ENCODE assay signal across 1 cellular context in genomic region chr1:51302270-51302669, GRCh38.
A peak's percentile ranks its signal among the peaks of the same experiment; 100 is the strongest.
TF ChIP-seq lines count a peak whose summit lies in the region.

No MANE protein-coding gene starts in this region.

TF ChIP-seq in K562, 482 proteins besides CTCF, POLR2A, EP300 and RAD21:
- TF ChIP-seq KDM5B (IDR thresholded peaks at IDR 0.05; ENCODE audit: insufficient replicate concordance, low read depth, low read length), result no peak
- TF ChIP-seq SP1 (CRISPR knock-in tag; IDR thresholded peaks at IDR 0.05), result no peak
- TF ChIP-seq PHF8 (IDR thresholded peaks at IDR 0.05; ENCODE audit: borderline replicate concordance, low read length), result no peak
- TF ChIP-seq ZBTB7A (IDR thresholded peaks at IDR 0.05; ENCODE audit: borderline replicate concordance, control insufficient read depth, low read depth, low read length), result 0 out of 2 replicates have a peak, but pooled peaks have one; percentile 52
